ENCODE assay signal across 21 cellular contexts in genomic region chr5:76606665-76607064, GRCh38. TPM values are rescaled to one million over a fixed set of nuclear protein-coding genes. Genes with fewer than 3 reads are reported as not detected.
DNase-seq lines count a peak whose midpoint lies in the region; ATAC-seq, FAIRE-seq and TF ChIP-seq lines count a peak whose summit lies in the region.
"Had no signal": no experiment of that assay in that cellular context is flagged by ENCODE, and none has a peak within 500 bp of the region (broad histone marks: within the 10 kb centered on the region; RNA-seq: fewer than 3 reads in every experiment).

No MANE protein-coding gene starts in this region.

- FAIRE-seq in GM12891 (lab: Jason Lieb, UNC) (peak; percentile 76), small intestine (lab: Jason Lieb, UNC) (no peak)

- H3K9me3 ChIP-seq in small intestine (ENCODE audit: control insufficient read depth, low read depth) (no peaks in the 10 kb centered on the region), ascending aorta (no peaks in the 10 kb centered on the region)
- H3K9me3 ChIP-seq: esophagus muscularis mucosa, left ventricle myocardium inferior, neutrophil, SJCRH30, testis had no signal

- intact Hi-C loops in natural killer cell (cut with micrococcal nuclease): loop anchor here (10.0 kb wide), 1 partner anchor 108 kb away; the partner anchor contains the start of gene F2R
- intact Hi-C loops in ascending aorta (cut with DNase I): no loop called here

- H3K4me3 ChIP-seq in small intestine (ENCODE audit: low read depth in 1 of 2, low read length in 2 of 2): no peak overlapping the region
- H3K4me3 ChIP-seq in ascending aorta: no peak overlapping the region
- H3K4me3 ChIP-seq: left ventricle myocardium inferior, testis had no signal

- H3K4me1 ChIP-seq in small intestine (ENCODE audit: control insufficient read depth in 2 of 2, insufficient read depth in 1 of 2, low read depth in 1 of 2, low read length in 1 of 2): no peaks in the 10 kb centered on the region
- no peaks in the 10 kb centered on the region for H3K4me1 ChIP-seq in ascending aorta
- H3K4me1 ChIP-seq: left ventricle myocardium inferior, testis had no signal

- peaks cover 75% of the 10 kb centered on the region for H3K36me3 Mint-ChIP-seq in T-cell
- peaks cover 26% of the 10 kb centered on the region for H3K36me3 Mint-ChIP-seq in natural killer cell

- H3K27ac ChIP-seq in small intestine (ENCODE audit: low read depth in 1 of 2, low read length in 1 of 2) (no peak overlapping the region), ascending aorta (no peak overlapping the region)
- H3K27ac ChIP-seq: esophagus muscularis mucosa, left ventricle myocardium inferior, neutrophil, SJCRH30, testis had no signal

- H3K9me3 Mint-ChIP-seq in T-cell (no peaks in the 10 kb centered on the region), natural killer cell (no peaks in the 10 kb centered on the region)

- TF ChIP-seq CTCF in natural killer cell (IDR thresholded peaks at IDR 0.05) (no peak), ascending aorta (IDR thresholded peaks at IDR 0.05) (no peak)

- ATAC-seq in GM21723 (IDR thresholded peaks at IDR 0.05; ENCODE audit: unreplicated experiment) (peak; percentile 52), T-cell (replicated peaks in 1 of 4) (no peak), natural killer cell (no peak)
- ATAC-seq: Panc1 had no signal

- H3K36me3 ChIP-seq in small intestine (ENCODE audit: control insufficient read depth in 2 of 2, insufficient read depth in 2 of 2, low read length in 2 of 2) (peaks cover 2 to 19% of the 10 kb centered on the region in 2 donors), ascending aorta (no peaks in the 10 kb centered on the region)
- H3K36me3 ChIP-seq: esophagus muscularis mucosa, left ventricle myocardium inferior, SJCRH30 had no signal

- H3K27me3 ChIP-seq in small intestine (ENCODE audit: control insufficient read depth in 2 of 2, insufficient read depth in 2 of 2, low read length in 2 of 2) (no peaks in the 10 kb centered on the region), ascending aorta (no peaks in the 10 kb centered on the region)
- H3K27me3 ChIP-seq: esophagus muscularis mucosa, neutrophil, SJCRH30, testis had no signal

- 85 to 92% (median 89%) methylated on average over 3 of the region's 3 CpGs for WGBS in small intestine, 3 donors

- DNase-seq in GM12891 (ENCODE audit: insufficient read length, low spot score) (no peak), T-cell (no peak), natural killer cell (no peak), GOT3 (lab: John Stamatoyannopoulos, UW) (no peak), small intestine (no peak), ascending aorta (ENCODE audit: low spot score in 2 of 2) (no peak)
- DNase-seq: activated CD4-positive, CD25-positive, alpha-beta regulatory T cell treated with anti-CD3 and anti-CD28 coated beads, Interleukin-2, amount 50 U/mL, for 72 hours; activated CD8-positive, alpha-beta memory T cell treated with anti-CD3 and anti-CD28 coated beads, Interleukin-2, amount 50 U/mL, for 48 hours; activated naive CD4-positive, alpha-beta T cell treated with Interleukin-2 at 50 U/mL for 16 hours; DMS79 treated with DMSO at 0.1 percent for 48 hours; effector CD8-positive, alpha-beta T cell; left ventricle myocardium inferior; NCI-H187 treated with DMSO at 0.1 percent for 48 hours; NCI-H226; T1000; testis had no signal

- peaks cover 6 to 37% (median 19%) of the 10 kb centered on the region in 3 donors for H3K4me1 Mint-ChIP-seq in T-cell
- H3K4me1 Mint-ChIP-seq in natural killer cell: peaks cover 47 to 71% of the 10 kb centered on the region in 2 donors

- H3K27ac Mint-ChIP-seq in T-cell (peak overlapping the region; percentile 1 to 92), natural killer cell (peak overlapping the region; percentile 80 to 91)

- H3K27me3 Mint-ChIP-seq in T-cell (no peaks in the 10 kb centered on the region), natural killer cell (ENCODE audit: low read depth in 2 of 2) (no peaks in the 10 kb centered on the region)

- POLR2A ChIA-PET in T-cell (lab: Charles Lee): interaction anchor here in 1 of 2 donors (0.5 kb wide), 1 partner anchor 37 kb away, joined by 3 read pairs; no protein-coding TSS in a partner anchor

- H3K4me3 Mint-ChIP-seq in T-cell: peak overlapping the region in 1 of 3 donors; percentile 53
- peak overlapping the region; percentile 68 for H3K4me3 Mint-ChIP-seq in natural killer cell

- CTCF ChIA-PET in T-cell (lab: Charles Lee): interaction anchor here (0.7 to 4.3 kb wide), 4 partner anchors 9 to 168 kb away, joined by 3 to 20 read pairs (median 4); no protein-coding TSS in a partner anchor

- no peak for TF ChIP-seq POLR2A in GM12891 (IDR thresholded peaks at IDR 0.05; ENCODE audit: low read depth, low read length)

TF ChIP-seq in GM12891, 5 proteins besides CTCF, POLR2A, EP300 and RAD21:
- no peak for TF ChIP-seq POU2F2 (IDR thresholded peaks at IDR 0.05; ENCODE audit: low read depth, low read length)
- TF ChIP-seq POLR2AphosphoS5 (IDR thresholded peaks at IDR 0.05; ENCODE audit: low read depth, low read length): no peak
- TF ChIP-seq SPI1 (IDR thresholded peaks at IDR 0.05; ENCODE audit: low read depth, low read length): no peak
- TF ChIP-seq PAX5 (IDR thresholded peaks at IDR 0.05; ENCODE audit: insufficient read depth, low read length, severe bottlenecking): no peak
- no peak for TF ChIP-seq TAF1 (IDR thresholded peaks at IDR 0.05; ENCODE audit: low read depth, low read length)

RNA-seq across cellular contexts. Expression of gene F2RL2, which starts 16.5 kb away (rescaled TPM):
- not detected for polyA plus RNA-seq in GM12891 (2012; ENCODE audit: low read depth, missing spikeins)
- total RNA-seq in T-cell (under 1 TPM in 1 of 5 donors, not detected in 4; 0.09 TPM), natural killer cell (not detected), ascending aorta (not detected)
- under 1 TPM in 1 of 3 donors, not detected in 2; 0.73 TPM for polyA plus RNA-seq in small intestine
- total RNA-seq: testis had no signal
